In the genomic region with DNA sequence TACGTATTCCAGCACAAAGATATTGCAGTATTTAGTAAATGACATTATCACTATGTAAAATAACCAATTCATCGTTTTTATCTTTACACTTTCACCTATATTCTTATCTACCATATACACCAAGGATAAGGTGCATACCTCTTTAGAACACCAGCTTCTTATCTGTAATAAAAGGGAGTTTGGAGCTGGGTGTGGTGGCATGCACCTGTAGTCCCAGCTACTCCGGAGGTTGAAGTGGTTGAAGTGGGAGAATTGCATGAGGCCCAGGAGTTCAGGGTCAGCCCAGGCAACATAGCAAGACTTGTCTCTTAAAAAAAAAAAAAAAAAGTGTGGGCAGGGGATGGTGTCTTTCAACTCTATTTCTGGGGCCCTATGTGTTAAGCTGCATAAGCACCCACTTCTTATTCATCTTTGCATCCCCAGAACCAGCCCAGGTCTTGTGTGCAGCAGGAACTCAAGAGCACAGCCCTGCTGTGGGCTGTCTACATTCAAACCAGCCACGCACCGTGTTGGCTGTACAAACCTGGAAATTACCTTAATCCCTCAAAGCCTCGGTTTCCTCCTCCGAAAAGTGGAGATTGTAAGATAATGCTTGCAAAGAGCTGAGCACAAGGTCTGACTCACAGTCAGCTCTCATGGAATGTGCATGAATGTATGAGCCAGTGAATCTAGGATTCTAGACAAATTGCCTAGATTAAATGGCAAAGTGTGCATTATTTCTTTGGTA, we compare ENCODE assay signal across 1 cellular context.
TF ChIP-seq lines count a peak whose summit lies in the region.

No MANE protein-coding gene starts in this region.

TF ChIP-seq in WTC11, 78 proteins besides CTCF, POLR2A, EP300 and RAD21 (continued from another document):
- TF ChIP-seq, protein P1, sequence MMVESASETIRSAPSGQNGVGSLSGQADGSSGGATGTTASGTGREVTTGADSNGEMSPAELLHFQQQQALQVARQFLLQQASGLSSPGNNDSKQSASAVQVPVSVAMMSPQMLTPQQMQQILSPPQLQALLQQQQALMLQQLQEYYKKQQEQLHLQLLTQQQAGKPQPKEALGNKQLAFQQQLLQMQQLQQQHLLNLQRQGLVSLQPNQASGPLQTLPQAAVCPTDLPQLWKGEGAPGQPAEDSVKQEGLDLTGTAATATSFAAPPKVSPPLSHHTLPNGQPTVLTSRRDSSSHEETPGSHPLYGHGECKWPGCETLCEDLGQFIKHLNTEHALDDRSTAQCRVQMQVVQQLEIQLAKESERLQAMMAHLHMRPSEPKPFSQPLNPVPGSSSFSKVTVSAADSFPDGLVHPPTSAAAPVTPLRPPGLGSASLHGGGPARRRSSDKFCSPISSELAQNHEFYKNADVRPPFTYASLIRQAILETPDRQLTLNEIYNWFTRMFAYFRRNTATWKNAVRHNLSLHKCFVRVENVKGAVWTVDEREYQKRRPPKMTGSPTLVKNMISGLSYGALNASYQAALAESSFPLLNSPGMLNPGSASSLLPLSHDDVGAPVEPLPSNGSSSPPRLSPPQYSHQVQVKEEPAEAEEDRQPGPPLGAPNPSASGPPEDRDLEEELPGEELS (CRISPR knock-in tag; IDR thresholded peaks at IDR 0.05), result no peak
